Comparison of ENCODE assay signal across 1 cellular context in the genomic region with DNA sequence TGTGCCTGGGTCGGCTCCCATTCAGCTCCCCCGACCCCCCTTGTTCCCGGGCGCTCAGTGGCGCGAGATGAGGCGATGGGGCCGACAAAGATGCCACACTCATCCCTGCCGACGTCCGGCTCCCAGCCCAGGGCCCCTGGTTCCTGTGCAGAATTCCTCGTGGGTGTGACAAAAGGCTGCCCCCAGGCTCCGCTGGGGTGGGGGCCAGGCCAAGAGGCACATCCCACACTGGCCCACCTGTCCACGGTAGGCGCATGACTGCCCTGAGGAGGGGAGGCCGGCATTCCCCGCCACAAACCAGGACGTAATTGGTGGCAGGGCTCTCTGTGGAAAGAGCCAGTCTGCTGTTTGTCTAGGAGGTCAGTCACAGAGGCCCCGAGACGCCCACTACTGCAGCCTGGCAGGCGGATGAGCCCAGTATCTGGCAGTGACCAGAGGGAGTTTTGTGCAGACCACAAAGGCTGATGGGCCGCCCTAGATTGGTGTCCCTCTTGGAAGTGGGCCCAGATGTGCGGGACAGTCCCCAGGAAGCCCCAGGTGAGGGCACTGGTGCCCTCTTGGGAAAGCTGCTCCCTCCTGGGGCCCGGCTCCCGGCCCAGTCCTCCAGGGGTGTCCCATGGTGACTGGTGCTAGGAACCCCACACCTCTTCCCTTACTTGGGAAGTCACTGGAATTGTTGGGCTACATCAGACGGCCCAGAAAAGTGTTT.
A peak's percentile ranks its signal among the peaks of the same experiment; 100 is the strongest.
TF ChIP-seq lines count a peak whose summit lies in the region.

No MANE protein-coding gene starts in this region.

TF ChIP-seq in HepG2, 621 proteins besides CTCF, POLR2A, EP300 and RAD21 (continued from another document):
- TF ChIP-seq FOSL2 (CRISPR knock-in tag; IDR thresholded peaks at IDR 0.05) (no peak), JUND (CRISPR knock-in tag; IDR thresholded peaks at IDR 0.05) (no peak), SRSF4 (IDR thresholded peaks at IDR 0.05; ENCODE audit: low read depth, low read length, poor library complexity, severe bottlenecking) (peak; percentile 4), RBM22 (optimal IDR thresholded peaks at IDR 0.05; ENCODE audit: low read length) (peak; percentile 78), HNRNPK (IDR thresholded peaks at IDR 0.05; ENCODE audit: low read depth, low read length, poor library complexity, severe bottlenecking) (peak; percentile 38)
- TF ChIP-seq, protein P1, sequence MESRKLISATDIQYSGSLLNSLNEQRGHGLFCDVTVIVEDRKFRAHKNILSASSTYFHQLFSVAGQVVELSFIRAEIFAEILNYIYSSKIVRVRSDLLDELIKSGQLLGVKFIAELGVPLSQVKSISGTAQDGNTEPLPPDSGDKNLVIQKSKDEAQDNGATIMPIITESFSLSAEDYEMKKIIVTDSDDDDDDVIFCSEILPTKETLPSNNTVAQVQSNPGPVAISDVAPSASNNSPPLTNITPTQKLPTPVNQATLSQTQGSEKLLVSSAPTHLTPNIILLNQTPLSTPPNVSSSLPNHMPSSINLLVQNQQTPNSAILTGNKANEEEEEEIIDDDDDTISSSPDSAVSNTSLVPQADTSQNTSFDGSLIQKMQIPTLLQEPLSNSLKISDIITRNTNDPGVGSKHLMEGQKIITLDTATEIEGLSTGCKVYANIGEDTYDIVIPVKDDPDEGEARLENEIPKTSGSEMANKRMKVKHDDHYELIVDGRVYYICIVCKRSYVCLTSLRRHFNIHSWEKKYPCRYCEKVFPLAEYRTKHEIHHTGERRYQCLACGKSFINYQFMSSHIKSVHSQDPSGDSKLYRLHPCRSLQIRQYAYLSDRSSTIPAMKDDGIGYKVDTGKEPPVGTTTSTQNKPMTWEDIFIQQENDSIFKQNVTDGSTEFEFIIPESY (CRISPR knock-in tag; IDR thresholded peaks at IDR 0.05) = peak; percentile 53; the same call in 1 of the 2 replicates
